ENCODE assay signal across 1 cellular context in the genomic region with DNA sequence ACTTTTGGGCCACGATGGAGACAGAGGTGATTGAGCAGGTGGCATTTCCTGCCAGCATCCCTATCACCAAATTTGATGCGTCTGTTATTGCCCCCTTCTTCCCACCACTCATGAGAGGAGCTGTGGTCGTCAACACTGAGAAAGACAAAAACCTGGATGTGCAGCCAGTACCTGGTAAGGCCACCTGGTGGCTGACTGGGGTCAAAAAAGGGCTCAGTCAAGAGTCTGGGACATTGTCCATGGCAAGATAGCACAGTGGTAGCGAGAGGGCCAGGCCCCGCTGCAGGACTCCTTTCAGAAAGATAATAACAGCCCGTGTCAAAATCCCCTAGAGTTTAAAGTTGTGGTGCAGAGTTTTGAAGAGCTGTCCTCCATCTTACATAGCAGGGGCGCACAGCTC.
TF ChIP-seq lines count a peak whose summit lies in the region.

No MANE protein-coding gene starts in this region.

TF ChIP-seq in HepG2, 621 proteins besides CTCF, POLR2A, EP300 and RAD21:
- no peak for TF ChIP-seq SMAD9 (CRISPR knock-in tag; IDR thresholded peaks at IDR 0.05)
- TF ChIP-seq ZNF607 (CRISPR knock-in tag; IDR thresholded peaks at IDR 0.05; ENCODE audit: borderline replicate concordance) = no peak
- TF ChIP-seq ZNF879 (CRISPR knock-in tag; IDR thresholded peaks at IDR 0.05) = no peak
- no peak for TF ChIP-seq ZNF317 (CRISPR knock-in tag; IDR thresholded peaks at IDR 0.05)
- TF ChIP-seq ZNF543 (CRISPR knock-in tag; IDR thresholded peaks at IDR 0.05) = no peak
- TF ChIP-seq STAG1 (CRISPR knock-in tag; IDR thresholded peaks at IDR 0.05) = peak; percentile 45
